In the genomic region with DNA sequence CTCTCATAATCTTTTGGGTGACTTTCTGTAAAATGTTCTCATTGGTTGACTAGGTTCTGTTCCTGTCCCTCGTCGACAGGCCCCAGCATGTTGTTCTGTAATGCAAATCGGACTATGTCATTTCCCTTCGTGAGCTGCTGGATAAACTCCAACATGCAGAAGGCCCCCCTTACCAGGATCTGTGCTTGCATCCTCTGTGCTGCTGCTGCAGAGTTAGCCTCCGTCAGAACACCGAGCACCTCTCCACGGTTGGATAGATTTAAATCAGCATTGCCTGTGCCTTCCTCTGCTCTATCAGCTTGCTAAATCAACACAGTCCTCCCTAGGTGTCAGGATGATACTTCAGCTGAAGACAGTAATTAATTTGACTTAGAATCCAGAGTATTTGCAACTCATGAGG, we compare ENCODE assay signal across 29 cellular contexts. TPM values are rescaled to one million over a fixed set of nuclear protein-coding genes. Genes with fewer than 3 reads are reported as not detected.
"Had no signal": no experiment of that assay in that cellular context is flagged by ENCODE, and none has a peak within 500 bp of the region (broad histone marks: within the 10 kb centered on the region; RNA-seq: fewer than 3 reads in every experiment).

No MANE protein-coding gene starts in this region.

- H3K4me1 ChIP-seq: colonic mucosa, foreskin keratinocyte, left lung, right atrium auricular region, tibial artery had no signal

- H3K27me3 ChIP-seq: brain microvascular endothelial cell, colonic mucosa, right atrium auricular region had no signal

- H3K4me3 ChIP-seq: colonic mucosa, left lung, right atrium auricular region, tibial artery had no signal

- H3K9me3 Mint-ChIP-seq: activated CD4-positive, alpha-beta T cell treated with anti-CD3 and anti-CD28 coated beads, Interleukin-2, amount 10 ng/mL, durations not matched to agents 24 days and 14 days; activated CD8-positive, alpha-beta T cell treated with anti-CD3 and anti-CD28 coated beads for 36 hours; activated T-cell treated with anti-CD3 and anti-CD28 coated beads, Interleukin-2, amount 50 U/mL, for 24 hours; activated T-helper 2 cell treated with anti-CD3 and anti-CD28 coated beads, Interferon-gamma antibody, Interleukin-2, Interleukin-4, amounts not matched to agents 10 μg/mL and 5 μg/mL and 100 μg/mL, durations not matched to agents 14 hours and 24 hours and 36 hours; central memory CD8-positive, alpha-beta T cell; endodermal cell; nephron had no signal

- H3K9me3 ChIP-seq: colonic mucosa, left lung, right atrium auricular region, tibial artery had no signal

- H3K4me3 Mint-ChIP-seq: activated CD4-positive, alpha-beta T cell treated with anti-CD3 and anti-CD28 coated beads, Interleukin-2, amount 10 ng/mL, durations not matched to agents 24 days and 14 days; activated CD8-positive, alpha-beta T cell treated with anti-CD3 and anti-CD28 coated beads for 36 hours; activated T-cell treated with anti-CD3 and anti-CD28 coated beads, Interleukin-2, amount 50 U/mL, for 24 hours; central memory CD8-positive, alpha-beta T cell; endodermal cell; nephron had no signal

- DNase-seq: activated CD4-positive, alpha-beta T cell treated with anti-CD3 and anti-CD28 coated beads, Interleukin-2, amount 10 ng/mL, durations not matched to agents 24 days and 14 days; activated CD8-positive, alpha-beta T cell treated with anti-CD3 and anti-CD28 coated beads for 36 hours; activated naive CD4-positive, alpha-beta T cell treated with Interleukin-2 at 50 U/mL for 16 hours; activated T-cell treated with anti-CD3 and anti-CD28 coated beads, Interleukin-2, amount 50 U/mL, for 24 hours; aorta; brain microvascular endothelial cell; colonic mucosa; endodermal cell; foreskin keratinocyte; glutamatergic neuron; hippocampal formation; kidney; left lung; midbrain; stimulated activated CD4-positive, alpha-beta T cell treated with anti-CD3 and anti-CD28 coated beads, Interleukin-2, amount 100 ng/mL, for 24 hours; stimulated activated naive CD4-positive, alpha-beta T cell treated with Interleukin-2 at 50 U/mL for 16 hours; substantia nigra; T1000; tibial artery had no signal

- H3K4me1 Mint-ChIP-seq: activated CD4-positive, alpha-beta T cell treated with anti-CD3 and anti-CD28 coated beads, Interleukin-2, amount 10 ng/mL, durations not matched to agents 24 days and 14 days; central memory CD8-positive, alpha-beta T cell had no signal

- H3K27ac ChIP-seq: brain microvascular endothelial cell, colonic mucosa, epithelial cell of prostate, foreskin keratinocyte, left lung, right atrium auricular region, tibial artery had no signal

- FAIRE-seq: kidney had no signal

- H3K36me3 ChIP-seq: brain microvascular endothelial cell, colonic mucosa, left lung, right atrium auricular region, tibial artery had no signal

- H3K27ac Mint-ChIP-seq: activated CD4-positive, alpha-beta T cell treated with anti-CD3 and anti-CD28 coated beads, Interleukin-2, amount 10 ng/mL, durations not matched to agents 24 days and 14 days; activated CD8-positive, alpha-beta T cell treated with anti-CD3 and anti-CD28 coated beads for 36 hours; activated T-cell treated with anti-CD3 and anti-CD28 coated beads, Interleukin-2, amount 50 U/mL, for 24 hours; activated T-helper 2 cell treated with anti-CD3 and anti-CD28 coated beads, Interferon-gamma antibody, Interleukin-2, Interleukin-4, amounts not matched to agents 10 μg/mL and 5 μg/mL and 100 μg/mL, durations not matched to agents 14 hours and 24 hours and 36 hours; endodermal cell; nephron; progenitor cell of endocrine pancreas had no signal

- ATAC-seq: activated CD8-positive, alpha-beta T cell treated with anti-CD3 and anti-CD28 coated beads for 36 hours; foreskin keratinocyte; left lung had no signal

RNA-seq across cellular contexts. Expression of gene MINDY4B, which starts 12.7 kb away (rescaled TPM):
- total RNA-seq: activated CD4-positive, alpha-beta T cell treated with anti-CD3 and anti-CD28 coated beads, Interleukin-2, amount 10 ng/mL, durations not matched to agents 24 days and 14 days; activated CD8-positive, alpha-beta T cell treated with anti-CD3 and anti-CD28 coated beads for 36 hours; activated T-helper 2 cell treated with anti-CD3 and anti-CD28 coated beads, Interferon-gamma antibody, Interleukin-2, Interleukin-4, amounts not matched to agents 10 μg/mL and 5 μg/mL and 100 μg/mL, durations not matched to agents 14 hours and 24 hours and 36 hours; aorta; colonic mucosa; endodermal cell; fibroblast of lung; foreskin keratinocyte; kidney; left lung; lung microvascular endothelial cell; omental fat pad; progenitor cell of endocrine pancreas; right atrium auricular region; urinary bladder had no signal
- polyA plus RNA-seq: aorta, fibroblast of lung, foreskin keratinocyte, urinary bladder had no signal

RNA-seq across cellular contexts. Expression of gene CLRN1, which starts 54.6 kb away (rescaled TPM):
- total RNA-seq: activated CD4-positive, alpha-beta T cell treated with anti-CD3 and anti-CD28 coated beads, Interleukin-2, amount 10 ng/mL, durations not matched to agents 24 days and 14 days; activated CD8-positive, alpha-beta T cell treated with anti-CD3 and anti-CD28 coated beads for 36 hours; activated T-helper 2 cell treated with anti-CD3 and anti-CD28 coated beads, Interferon-gamma antibody, Interleukin-2, Interleukin-4, amounts not matched to agents 10 μg/mL and 5 μg/mL and 100 μg/mL, durations not matched to agents 14 hours and 24 hours and 36 hours; aorta; colonic mucosa; endodermal cell; fibroblast of lung; foreskin keratinocyte; kidney; left lung; lung microvascular endothelial cell; omental fat pad; progenitor cell of endocrine pancreas; right atrium auricular region; urinary bladder had no signal
- polyA plus RNA-seq: aorta, fibroblast of lung, foreskin keratinocyte, urinary bladder had no signal
